In the genomic region with DNA sequence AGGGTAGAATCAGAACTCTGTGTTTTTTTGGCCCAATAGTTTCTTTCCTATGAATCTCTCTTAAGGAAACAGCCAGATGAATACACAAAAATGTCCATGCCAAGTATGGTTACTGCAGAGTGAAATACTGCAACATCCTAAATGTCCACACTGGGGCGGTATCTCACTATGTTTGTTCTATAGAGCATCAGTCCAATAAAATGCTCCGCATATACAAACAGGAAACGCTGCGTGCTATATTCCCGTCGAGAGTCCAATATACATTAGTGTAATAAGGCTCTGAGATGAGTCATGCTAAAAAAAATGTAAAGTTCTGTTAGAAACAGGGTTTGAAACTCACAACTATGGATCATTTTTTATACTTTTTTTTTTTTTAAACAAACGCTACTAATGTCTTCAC, we compare ENCODE assay signal across 1 cellular context.
TF ChIP-seq lines count a peak whose summit lies in the region.

No MANE protein-coding gene starts in this region.

TF ChIP-seq in K562, 482 proteins besides CTCF, POLR2A, EP300 and RAD21 (continued from another document):
- TF ChIP-seq, protein P1, sequence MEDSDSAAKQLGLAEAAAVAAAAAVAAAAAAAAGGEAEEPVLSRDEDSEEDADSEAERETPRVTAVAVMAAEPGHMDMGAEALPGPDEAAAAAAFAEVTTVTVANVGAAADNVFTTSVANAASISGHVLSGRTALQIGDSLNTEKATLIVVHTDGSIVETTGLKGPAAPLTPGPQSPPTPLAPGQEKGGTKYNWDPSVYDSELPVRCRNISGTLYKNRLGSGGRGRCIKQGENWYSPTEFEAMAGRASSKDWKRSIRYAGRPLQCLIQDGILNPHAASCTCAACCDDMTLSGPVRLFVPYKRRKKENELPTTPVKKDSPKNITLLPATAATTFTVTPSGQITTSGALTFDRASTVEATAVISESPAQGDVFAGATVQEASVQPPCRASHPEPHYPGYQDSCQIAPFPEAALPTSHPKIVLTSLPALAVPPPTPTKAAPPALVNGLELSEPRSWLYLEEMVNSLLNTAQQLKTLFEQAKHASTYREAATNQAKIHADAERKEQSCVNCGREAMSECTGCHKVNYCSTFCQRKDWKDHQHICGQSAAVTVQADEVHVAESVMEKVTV (CRISPR knock-in tag; IDR thresholded peaks at IDR 0.05): peak; percentile 51
- TF ChIP-seq GATAD2A (IDR thresholded peaks at IDR 0.05) (no peak), ZNF232 (CRISPR knock-in tag; IDR thresholded peaks at IDR 0.05) (no peak), SMC3 (conservative IDR thresholded peaks at IDR 0.05; ENCODE audit: insufficient read depth, low read depth, low read length) (peak; percentile 53), FOSL1 (tag; conservative IDR thresholded peaks at IDR 0.05) (peak; percentile 47; the same call in 1 of the 2 replicates), JUND (IDR thresholded peaks at IDR 0.05; ENCODE audit: borderline replicate concordance, low read depth, low read length) (no peak), JUND (tag; IDR thresholded peaks at IDR 0.05; ENCODE audit: borderline replicate concordance, low read depth, low read length) (peak; percentile 43; the same call in 1 of the 3 replicates)
- TF ChIP-seq, protein P2, sequence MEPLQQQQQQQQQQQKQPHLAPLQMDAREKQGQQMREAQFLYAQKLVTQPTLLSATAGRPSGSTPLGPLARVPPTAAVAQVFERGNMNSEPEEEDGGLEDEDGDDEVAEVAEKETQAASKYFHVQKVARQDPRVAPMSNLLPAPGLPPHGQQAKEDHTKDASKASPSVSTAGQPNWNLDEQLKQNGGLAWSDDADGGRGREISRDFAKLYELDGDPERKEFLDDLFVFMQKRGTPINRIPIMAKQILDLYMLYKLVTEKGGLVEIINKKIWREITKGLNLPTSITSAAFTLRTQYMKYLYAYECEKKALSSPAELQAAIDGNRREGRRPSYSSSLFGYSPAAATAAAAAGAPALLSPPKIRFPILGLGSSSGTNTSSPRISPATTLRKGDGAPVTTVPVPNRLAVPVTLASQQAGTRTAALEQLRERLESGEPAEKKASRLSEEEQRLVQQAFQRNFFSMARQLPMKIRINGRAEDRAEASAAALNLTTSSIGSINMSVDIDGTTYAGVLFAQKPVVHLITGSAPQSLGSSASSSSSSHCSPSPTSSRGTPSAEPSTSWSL (CRISPR knock-in tag; IDR thresholded peaks at IDR 0.05; ENCODE audit: borderline replicate concordance): no peak
- TF ChIP-seq, protein P3, sequence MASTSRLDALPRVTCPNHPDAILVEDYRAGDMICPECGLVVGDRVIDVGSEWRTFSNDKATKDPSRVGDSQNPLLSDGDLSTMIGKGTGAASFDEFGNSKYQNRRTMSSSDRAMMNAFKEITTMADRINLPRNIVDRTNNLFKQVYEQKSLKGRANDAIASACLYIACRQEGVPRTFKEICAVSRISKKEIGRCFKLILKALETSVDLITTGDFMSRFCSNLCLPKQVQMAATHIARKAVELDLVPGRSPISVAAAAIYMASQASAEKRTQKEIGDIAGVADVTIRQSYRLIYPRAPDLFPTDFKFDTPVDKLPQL (IDR thresholded peaks at IDR 0.05; ENCODE audit: extremely low read depth, insufficient read length): no peak
- TF ChIP-seq, protein P4, sequence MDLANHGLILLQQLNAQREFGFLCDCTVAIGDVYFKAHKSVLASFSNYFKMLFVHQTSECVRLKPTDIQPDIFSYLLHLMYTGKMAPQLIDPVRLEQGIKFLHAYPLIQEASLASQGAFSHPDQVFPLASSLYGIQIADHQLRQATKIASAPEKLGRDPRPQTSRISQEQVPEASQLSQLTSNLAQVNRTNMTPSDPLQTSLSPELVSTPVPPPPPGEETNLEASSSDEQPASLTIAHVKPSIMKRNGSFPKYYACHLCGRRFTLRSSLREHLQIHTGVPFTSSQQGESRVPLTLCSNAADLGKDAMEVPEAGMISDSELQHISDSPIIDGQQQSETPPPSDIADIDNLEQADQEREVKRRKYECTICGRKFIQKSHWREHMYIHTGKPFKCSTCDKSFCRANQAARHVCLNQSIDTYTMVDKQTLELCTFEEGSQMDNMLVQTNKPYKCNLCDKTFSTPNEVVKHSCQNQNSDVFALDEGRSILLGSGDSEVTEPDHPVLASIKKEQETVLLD (IDR thresholded peaks at IDR 0.05): no peak
